ENCODE assay signal across 2 cellular contexts in the genomic region with DNA sequence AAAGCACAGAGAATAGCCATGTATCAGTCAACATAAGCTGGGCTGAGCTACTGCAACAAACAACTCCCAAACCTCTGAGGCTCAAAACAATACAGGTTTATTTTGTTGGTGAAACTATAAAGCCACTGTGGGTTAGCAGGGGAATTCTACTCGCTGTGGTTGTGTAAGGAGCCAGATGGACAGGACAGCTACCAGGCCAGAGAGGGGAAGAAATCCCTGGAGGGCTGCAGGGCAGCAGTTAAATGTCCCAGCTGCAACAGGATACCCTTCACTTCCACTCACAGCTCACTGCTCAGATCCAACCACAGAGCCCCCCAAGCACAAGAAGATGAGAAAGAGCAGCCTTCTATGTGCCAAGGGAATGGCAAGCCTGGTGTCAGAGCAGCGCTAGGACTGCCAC.
TF ChIP-seq lines count a peak whose summit lies in the region.

No MANE protein-coding gene starts in this region.

TF ChIP-seq in H1, 55 proteins besides CTCF, POLR2A, EP300 and RAD21:
- TF ChIP-seq RNF2 (IDR thresholded peaks at IDR 0.05; ENCODE audit: borderline replicate concordance, low read depth, low read length, missing control alignments, poor library complexity, severe bottlenecking) (no peak), BCL11A (IDR thresholded peaks at IDR 0.05; ENCODE audit: low read depth in 2 of 2, low read length in 2 of 2) (no peak), CTBP2 (IDR thresholded peaks at IDR 0.05; ENCODE audit: borderline replicate concordance, insufficient read depth, insufficient read length, low read length) (no peak), EZH2 (IDR thresholded peaks at IDR 0.05; ENCODE audit: low read depth, low read length, severe bottlenecking) (no peak), RFX5 (IDR thresholded peaks at IDR 0.05; ENCODE audit: borderline replicate concordance, low read depth, low read length) (no peak), SIX5 (IDR thresholded peaks at IDR 0.05; ENCODE audit: low read depth, low read length) (no peak), ZNF274 (IDR thresholded peaks at IDR 0.05; ENCODE audit: borderline replicate concordance, extremely low read depth, low read length) (no peak)
- TF ChIP-seq, protein P1, sequence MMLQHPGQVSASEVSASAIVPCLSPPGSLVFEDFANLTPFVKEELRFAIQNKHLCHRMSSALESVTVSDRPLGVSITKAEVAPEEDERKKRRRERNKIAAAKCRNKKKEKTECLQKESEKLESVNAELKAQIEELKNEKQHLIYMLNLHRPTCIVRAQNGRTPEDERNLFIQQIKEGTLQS (IDR thresholded peaks at IDR 0.05; ENCODE audit: insufficient read depth, low read depth, low read length): no peak

TF ChIP-seq in SK-N-SH treated with all-trans-retinoic acid at 6 μM for 48 hours, 23 proteins besides CTCF, POLR2A, EP300 and RAD21:
- TF ChIP-seq, protein P2, sequence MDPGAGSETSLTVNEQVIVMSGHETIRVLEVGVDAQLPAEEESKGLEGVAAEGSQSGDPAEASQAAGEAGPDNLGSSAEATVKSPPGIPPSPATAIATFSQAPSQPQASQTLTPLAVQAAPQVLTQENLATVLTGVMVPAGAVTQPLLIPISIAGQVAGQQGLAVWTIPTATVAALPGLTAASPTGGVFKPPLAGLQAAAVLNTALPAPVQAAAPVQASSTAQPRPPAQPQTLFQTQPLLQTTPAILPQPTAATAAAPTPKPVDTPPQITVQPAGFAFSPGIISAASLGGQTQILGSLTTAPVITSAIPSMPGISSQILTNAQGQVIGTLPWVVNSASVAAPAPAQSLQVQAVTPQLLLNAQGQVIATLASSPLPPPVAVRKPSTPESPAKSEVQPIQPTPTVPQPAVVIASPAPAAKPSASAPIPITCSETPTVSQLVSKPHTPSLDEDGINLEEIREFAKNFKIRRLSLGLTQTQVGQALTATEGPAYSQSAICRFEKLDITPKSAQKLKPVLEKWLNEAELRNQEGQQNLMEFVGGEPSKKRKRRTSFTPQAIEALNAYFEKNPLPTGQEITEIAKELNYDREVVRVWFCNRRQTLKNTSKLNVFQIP (CRISPR knock-in tag; IDR thresholded peaks at IDR 0.05; ENCODE audit: borderline replicate concordance, low read depth): no peak
- no peak for TF ChIP-seq GLIS3 (CRISPR knock-in tag; IDR thresholded peaks at IDR 0.05)
- TF ChIP-seq ESRRG (CRISPR knock-in tag; IDR thresholded peaks at IDR 0.05): no peak
- no peak for TF ChIP-seq BACH2 (CRISPR knock-in tag; IDR thresholded peaks at IDR 0.05; ENCODE audit: borderline replicate concordance)
- TF ChIP-seq, protein P3, sequence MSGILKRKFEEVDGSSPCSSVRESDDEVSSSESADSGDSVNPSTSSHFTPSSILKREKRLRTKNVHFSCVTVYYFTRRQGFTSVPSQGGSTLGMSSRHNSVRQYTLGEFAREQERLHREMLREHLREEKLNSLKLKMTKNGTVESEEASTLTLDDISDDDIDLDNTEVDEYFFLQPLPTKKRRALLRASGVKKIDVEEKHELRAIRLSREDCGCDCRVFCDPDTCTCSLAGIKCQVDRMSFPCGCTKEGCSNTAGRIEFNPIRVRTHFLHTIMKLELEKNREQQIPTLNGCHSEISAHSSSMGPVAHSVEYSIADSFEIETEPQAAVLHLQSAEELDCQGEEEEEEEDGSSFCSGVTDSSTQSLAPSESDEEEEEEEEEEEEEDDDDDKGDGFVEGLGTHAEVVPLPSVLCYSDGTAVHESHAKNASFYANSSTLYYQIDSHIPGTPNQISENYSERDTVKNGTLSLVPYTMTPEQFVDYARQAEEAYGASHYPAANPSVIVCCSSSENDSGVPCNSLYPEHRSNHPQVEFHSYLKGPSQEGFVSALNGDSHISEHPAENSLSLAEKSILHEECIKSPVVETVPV (CRISPR knock-in tag; IDR thresholded peaks at IDR 0.05): no peak
- no peak for TF ChIP-seq RARB (CRISPR knock-in tag; IDR thresholded peaks at IDR 0.05)
- no peak for TF ChIP-seq ZC3H10 (CRISPR knock-in tag; IDR thresholded peaks at IDR 0.05)
- no peak for TF ChIP-seq ZFP30 (CRISPR knock-in tag; IDR thresholded peaks at IDR 0.05)
- TF ChIP-seq ZNF565 (CRISPR knock-in tag; conservative IDR thresholded peaks at IDR 0.05; ENCODE audit: low read depth): no peak
- TF ChIP-seq SNAI2 (CRISPR knock-in tag; IDR thresholded peaks at IDR 0.05): no peak
- no peak for TF ChIP-seq ZNF8 (CRISPR knock-in tag; IDR thresholded peaks at IDR 0.05)
- no peak for TF ChIP-seq TOX (CRISPR knock-in tag; IDR thresholded peaks at IDR 0.05; ENCODE audit: borderline replicate concordance)
